ENCODE assay signal across 7 cellular contexts in the genomic region with DNA sequence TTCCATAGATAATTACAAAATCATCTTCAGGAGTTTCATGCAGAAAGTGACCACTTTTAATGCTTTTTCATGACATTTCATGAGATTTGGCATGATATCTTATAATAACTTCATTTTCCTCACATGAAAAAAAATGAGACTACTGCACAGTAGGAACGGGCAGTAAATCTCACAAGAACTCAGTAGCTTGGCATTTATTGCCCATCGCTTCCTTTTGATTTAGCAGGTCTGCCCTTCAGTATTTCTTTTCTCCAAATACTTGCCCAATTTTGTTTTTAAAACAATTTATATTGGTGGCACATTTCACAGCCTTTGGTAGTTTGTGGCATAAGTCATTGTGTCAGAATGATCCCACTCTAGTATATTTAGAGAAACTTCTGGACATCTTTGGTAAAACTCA.
"Had no signal": no experiment of that assay in that cellular context is flagged by ENCODE, and none has a peak within 500 bp of the region (broad histone marks: within the 10 kb centered on the region; RNA-seq: fewer than 3 reads in every experiment).

No MANE protein-coding gene starts in this region.

- H3K4me3 ChIP-seq: GM12878 had no signal

- DNase-seq: GDM1, GF-D8 had no signal

- ATAC-seq: GM12878 had no signal

- FAIRE-seq: GM12878, GM12891, GM12892, GM18507, GM19239 had no signal
